ENCODE assay signal across 8 cellular contexts in genomic region chr5:172175263-172175719, GRCh38. TPM values are rescaled to one million over a fixed set of nuclear protein-coding genes. Genes with fewer than 3 reads are reported as not detected.
A peak's percentile ranks its signal among the peaks of the same experiment; 100 is the strongest.
DNase-seq lines count a peak whose midpoint lies in the region; ATAC-seq and TF ChIP-seq lines count a peak whose summit lies in the region.

No MANE protein-coding gene starts in this region.

- H3K36me3 ChIP-seq in CD4-positive, CD25-positive, alpha-beta regulatory T cell (ENCODE audit: control insufficient read depth, insufficient read depth, low read length) = peaks cover 27% of the 10 kb centered on the region
- H3K36me3 ChIP-seq in esophagus squamous epithelium = no peaks in the 10 kb centered on the region

- peaks cover 0 to 1% (median 0%) of the 10 kb centered on the region in 7 donors for H3K9me3 Mint-ChIP-seq in CD4-positive, CD25-positive, alpha-beta regulatory T cell
- no peaks in the 10 kb centered on the region for H3K9me3 Mint-ChIP-seq in activated CD4-positive, alpha-beta T cell treated with anti-CD3 and anti-CD28 coated beads, Interleukin-2, amount 10 ng/mL, durations not matched to agents 7 days and 5 days

- H3K27ac ChIP-seq in CD4-positive, CD25-positive, alpha-beta regulatory T cell (ENCODE audit: insufficient read depth, low read length, poor library complexity, severe bottlenecking) = peak overlapping the region; percentile 96
- H3K27ac ChIP-seq in esophagus squamous epithelium = peak overlapping the region in 2 of 4 donors; percentile 44 to 73

- peak; percentile 83 to 85 for ATAC-seq in CD4-positive, CD25-positive, alpha-beta regulatory T cell (ENCODE audit: low read depth in 2 of 2)
- ATAC-seq in GM21367 (IDR thresholded peaks at IDR 0.05; ENCODE audit: unreplicated experiment) = peak; percentile 41

- POLR2A ChIA-PET in activated CD4-positive, alpha-beta T cell treated with anti-CD3 and anti-CD28 coated beads, Interleukin-2, amount 10 ng/mL, durations not matched to agents 7 days and 5 days (lab: Charles Lee) = interaction anchor here (0.6 to 3.5 kb wide), 4 partner anchors 11 to 216 kb away, joined by 3 to 44 read pairs (median 8); partner anchors contain the start of gene STK10

- no peaks in the 10 kb centered on the region for H3K9me3 ChIP-seq in CD4-positive, CD25-positive, alpha-beta regulatory T cell (ENCODE audit: control insufficient read depth in 2 of 2, low read length in 2 of 2)
- H3K9me3 ChIP-seq in esophagus squamous epithelium = no peaks in the 10 kb centered on the region

- H3K4me1 Mint-ChIP-seq in CD4-positive, CD25-positive, alpha-beta regulatory T cell = peaks cover 20 to 100% (median 71%) of the 10 kb centered on the region in 4 donors
- H3K4me1 Mint-ChIP-seq in activated CD4-positive, alpha-beta T cell treated with anti-CD3 and anti-CD28 coated beads, Interleukin-2, amount 10 ng/mL, durations not matched to agents 7 days and 5 days = peaks cover 86% of the 10 kb centered on the region

- CTCF ChIA-PET in activated CD4-positive, alpha-beta T cell treated with anti-CD3 and anti-CD28 coated beads, Interleukin-2, amount 10 ng/mL, durations not matched to agents 7 days and 5 days (lab: Charles Lee) = interaction anchor here (0.6 to 11.0 kb wide), 14 partner anchors 11 to 118 kb away, joined by 3 to 103 read pairs (median 4); partner anchors contain the start of genes EFCAB9 and STK10

- H3K27ac Mint-ChIP-seq in CD4-positive, CD25-positive, alpha-beta regulatory T cell = peak overlapping the region; percentile 98 to 99 (median 99)
- peak overlapping the region; percentile 95 for H3K27ac Mint-ChIP-seq in activated CD4-positive, alpha-beta T cell treated with anti-CD3 and anti-CD28 coated beads, Interleukin-2, amount 10 ng/mL, durations not matched to agents 7 days and 5 days

- H3K4me1 ChIP-seq in CD4-positive, CD25-positive, alpha-beta regulatory T cell (ENCODE audit: control insufficient read depth, insufficient read depth, low read length, poor library complexity, severe bottlenecking) = peaks cover 93% of the 10 kb centered on the region
- H3K4me1 ChIP-seq in esophagus squamous epithelium = peaks cover 15 to 75% (median 16%) of the 10 kb centered on the region in 3 donors

- TF ChIP-seq POLR2A in esophagus squamous epithelium (IDR thresholded peaks at IDR 0.05) = peak in 1 of 4 donors; percentile 10

- H3K36me3 Mint-ChIP-seq in CD4-positive, CD25-positive, alpha-beta regulatory T cell = peaks cover 32% of the 10 kb centered on the region
- peaks cover 83% of the 10 kb centered on the region for H3K36me3 Mint-ChIP-seq in activated CD4-positive, alpha-beta T cell treated with anti-CD3 and anti-CD28 coated beads, Interleukin-2, amount 10 ng/mL, durations not matched to agents 7 days and 5 days (ENCODE audit: low read depth)

- peak overlapping the region; percentile 95 to 99 (median 98) for H3K4me3 Mint-ChIP-seq in CD4-positive, CD25-positive, alpha-beta regulatory T cell
- peak overlapping the region; percentile 86 for H3K4me3 Mint-ChIP-seq in activated CD4-positive, alpha-beta T cell treated with anti-CD3 and anti-CD28 coated beads, Interleukin-2, amount 10 ng/mL, durations not matched to agents 7 days and 5 days

- no peaks in the 10 kb centered on the region for H3K27me3 ChIP-seq in CD4-positive, CD25-positive, alpha-beta regulatory T cell (ENCODE audit: control insufficient read depth, insufficient read depth, low read length)
- H3K27me3 ChIP-seq in esophagus squamous epithelium = no peaks in the 10 kb centered on the region

- intact Hi-C loops in esophagus squamous epithelium (cut with DNase I) = no loop called here

- WGBS in esophagus squamous epithelium, 2 donors = 63 to 65% methylated on average over 1 to 7 of the region's 7 CpGs

- DNase-seq in CD4-positive, CD25-positive, alpha-beta regulatory T cell = peak; percentile 83 to 98 (median 87)
- peak; percentile 39 for DNase-seq in HT-29 (ENCODE audit: low spot score)
- peak; percentile 96 for DNase-seq in activated CD4-positive, alpha-beta T cell treated with anti-CD3 and anti-CD28 coated beads, Interleukin-2, amount 10 ng/mL, durations not matched to agents 7 days and 5 days
- peak; percentile 35 for DNase-seq in esophagus squamous epithelium (lab: John Stamatoyannopoulos, UW)
- peak; percentile 89 for DNase-seq in stimulated activated CD4-positive, alpha-beta T cell treated with anti-CD3 and anti-CD28 coated beads, Interleukin-4, amount 100 ng/mL, for 24 hours
- no peak for DNase-seq in superior temporal gyrus (ENCODE audit: extremely low spot score)
- DNase-seq in epidermal melanocyte (ENCODE audit: insufficient read length, low spot score) = no peak

- peaks cover 4% of the 10 kb centered on the region for H3K27me3 Mint-ChIP-seq in CD4-positive, CD25-positive, alpha-beta regulatory T cell
- no peaks in the 10 kb centered on the region for H3K27me3 Mint-ChIP-seq in activated CD4-positive, alpha-beta T cell treated with anti-CD3 and anti-CD28 coated beads, Interleukin-2, amount 10 ng/mL, durations not matched to agents 7 days and 5 days

- peak overlapping the region; percentile 93 for H3K4me3 ChIP-seq in CD4-positive, CD25-positive, alpha-beta regulatory T cell (ENCODE audit: low read depth, low read length)
- H3K4me3 ChIP-seq in esophagus squamous epithelium = peak overlapping the region in 3 of 4 donors; percentile 25 to 47 (median 29)

- no peak for TF ChIP-seq CTCF in esophagus squamous epithelium (IDR thresholded peaks at IDR 0.05)

RNA-seq across cellular contexts. Expression of gene STK10, which starts 12.7 kb away (rescaled TPM):
- 533 TPM for total RNA-seq in CD4-positive, CD25-positive, alpha-beta regulatory T cell
- polyA plus RNA-seq in CD4-positive, CD25-positive, alpha-beta regulatory T cell = 10 to 100 TPM; 71.2 to 77.2 (median 74.1) TPM
- 19.0 and 19.9 TPM in 2 replicates for total RNA-seq in HT-29 (2014; rRNA removed; shearing (Covaris generic))
- total RNA-seq in activated CD4-positive, alpha-beta T cell treated with anti-CD3 and anti-CD28 coated beads, Interleukin-2, amount 10 ng/mL, durations not matched to agents 7 days and 5 days = 100 to 1,000 TPM; 299 to 312 TPM
- 10 to 100 TPM in 1 of 4 donors, 1 to 10 TPM in 3; 5.4 to 15.6 (median 8.9) TPM for total RNA-seq in esophagus squamous epithelium

RNA-seq across cellular contexts. Expression of gene EFCAB9, which starts 18.7 kb away (rescaled TPM):
- not detected for total RNA-seq in CD4-positive, CD25-positive, alpha-beta regulatory T cell
- not detected for polyA plus RNA-seq in CD4-positive, CD25-positive, alpha-beta regulatory T cell
- total RNA-seq in HT-29 (2014; rRNA removed; shearing (Covaris generic)) = not detected in 2 replicates
- total RNA-seq in activated CD4-positive, alpha-beta T cell treated with anti-CD3 and anti-CD28 coated beads, Interleukin-2, amount 10 ng/mL, durations not matched to agents 7 days and 5 days = not detected
- not detected for total RNA-seq in esophagus squamous epithelium

Comparison
In these comparisons a context has a peak if more than half of its experiments do, and no peak if none do; other contexts are left out.
1. DNase-seq: peak in CD4-positive, CD25-positive, alpha-beta regulatory T cell (3 of 3), HT-29 (single experiment), activated CD4-positive, alpha-beta T cell treated with anti-CD3 and anti-CD28 coated beads, Interleukin-2, amount 10 ng/mL, durations not matched to agents 7 days and 5 days (single experiment), esophagus squamous epithelium (single experiment) and stimulated activated CD4-positive, alpha-beta T cell treated with anti-CD3 and anti-CD28 coated beads, Interleukin-4, amount 100 ng/mL, for 24 hours (single experiment); none in superior temporal gyrus (single experiment) and epidermal melanocyte (single experiment).
2. RNA of gene STK10, which starts 12.7 kb away (total RNA-seq): 533 TPM in CD4-positive, CD25-positive, alpha-beta regulatory T cell (single experiment) and 299 to 312 TPM in activated CD4-positive, alpha-beta T cell treated with anti-CD3 and anti-CD28 coated beads, Interleukin-2, amount 10 ng/mL, durations not matched to agents 7 days and 5 days; 19.0 to 19.9 TPM in HT-29 and 5.4 to 15.6 TPM in esophagus squamous epithelium; every median in the first group is over 10 times any median in the second.